In genomic region chr15:66600240-66600627, GRCh38 we compare ENCODE assay signal across 18 cellular contexts. TPM values are rescaled to one million over a fixed set of nuclear protein-coding genes. Genes with fewer than 3 reads are reported as not detected.
DNase-seq lines count a peak whose midpoint lies in the region; ATAC-seq and TF ChIP-seq lines count a peak whose summit lies in the region.
"Had no signal": no experiment of that assay in that cellular context is flagged by ENCODE, and none has a peak within 500 bp of the region (broad histone marks: within the 10 kb centered on the region; RNA-seq: fewer than 3 reads in every experiment).

No MANE protein-coding gene starts in this region.

- no peak for TF ChIP-seq POLR2A in heart left ventricle (IDR thresholded peaks at IDR 0.05)

- H3K27ac ChIP-seq in heart left ventricle, result no peak overlapping the region
- no peak overlapping the region for H3K27ac ChIP-seq in lower lobe of right lung
- H3K27ac ChIP-seq: 22Rv1 had no signal

- H3K4me3 ChIP-seq in heart left ventricle, result no peak overlapping the region
- no peak overlapping the region for H3K4me3 ChIP-seq in lower lobe of right lung
- H3K4me3 ChIP-seq: GM12878 had no signal

- no peak for TF ChIP-seq CTCF in heart left ventricle (IDR thresholded peaks at IDR 0.05)
- no peak for TF ChIP-seq CTCF in lower lobe of right lung (IDR thresholded peaks at IDR 0.05)

- DNase-seq in DMS 273 (lab: John Stamatoyannopoulos, UW; ENCODE audit: unreplicated experiment), result peak; percentile 6
- no peak for DNase-seq in DMS 273 treated with DMSO at 0.1 percent for 48 hours (lab: John Stamatoyannopoulos, UW)
- DNase-seq in heart left ventricle, result peak in 2 of 5 donors; percentile 43 to 51
- DNase-seq in cardiac septum (ENCODE audit: low spot score), result no peak
- peak; percentile 34 for DNase-seq in lower lobe of right lung
- DNase-seq in activated naive CD4-positive, alpha-beta T cell treated with anti-CD3 and anti-CD28 coated beads, Interleukin-2, amount 50 U/mL, for 16 hours, result no peak
- DNase-seq in NK-92 (lab: John Stamatoyannopoulos, UW; ENCODE audit: unreplicated experiment), result no peak
- DNase-seq: CD8-positive, alpha-beta T cell; COR-L47; DMS53; GOT3; H9 had no signal

- H3K36me3 ChIP-seq in heart left ventricle, result no peaks in the 10 kb centered on the region
- no peaks in the 10 kb centered on the region for H3K36me3 ChIP-seq in lower lobe of right lung

- WGBS in heart left ventricle, 4 donors, result 69 to 100% (median 76%) methylated on average over 3 to 4 of the region's 4 CpGs

- ATAC-seq in heart left ventricle, result peak; percentile 47 to 79 (median 61)
- ATAC-seq in lower lobe of right lung, result no peak
- ATAC-seq in GM21447 (IDR thresholded peaks at IDR 0.05; ENCODE audit: unreplicated experiment), result no peak
- ATAC-seq: CD8-positive, alpha-beta T cell; GM12878 had no signal

- H3K4me1 ChIP-seq in heart left ventricle (peaks cover 0 to 6% (median 0%) of the 10 kb centered on the region in 12 donors), lower lobe of right lung (no peaks in the 10 kb centered on the region)

- H3K27me3 ChIP-seq in heart left ventricle (no peaks in the 10 kb centered on the region), lower lobe of right lung (ENCODE audit: low read depth) (no peaks in the 10 kb centered on the region)

- intact Hi-C loops in heart left ventricle (cut with DNase I) (loop anchor here in 6 of 10 donors (5.0 kb wide), 5 partner anchors 97 to 252 kb away; partner anchors contain the start of gene SMAD6 (in 1 of the 6)), cardiac septum (cut with DNase I) (loop anchor here (5.0 kb wide), 2 partner anchors 97 to 172 kb away; no protein-coding TSS in a partner anchor), lower lobe of right lung (cut with DNase I) (loop anchor here (5.0 to 10.0 kb wide), 2 partner anchors 175 to 252 kb away; no protein-coding TSS in a partner anchor)

- H3K9me3 ChIP-seq in heart left ventricle (no peaks in the 10 kb centered on the region), lower lobe of right lung (no peaks in the 10 kb centered on the region)

RNA-seq across cellular contexts. Expression of gene LCTL, which starts 34.4 kb away (rescaled TPM):
- total RNA-seq in heart left ventricle (not detected), cardiac septum (not detected), lower lobe of right lung (not detected)
- not detected for polyA plus RNA-seq in heart left ventricle
- total RNA-seq: A673; CD8-positive, alpha-beta T cell; GM12878; HT-29 had no signal
- polyA plus RNA-seq: CD14-positive monocyte had no signal

Comparison
In these comparisons a context has a peak if more than half of its experiments do, and no peak if none do; other contexts are left out.
1. DNase-seq: peak in DMS 273 (single experiment) and lower lobe of right lung (single experiment); none in DMS 273 treated with DMSO at 0.1 percent for 48 hours (single experiment), cardiac septum (single experiment), activated naive CD4-positive, alpha-beta T cell treated with anti-CD3 and anti-CD28 coated beads, Interleukin-2, amount 50 U/mL, for 16 hours (single experiment) and NK-92 (single experiment).
2. ATAC-seq: peak in heart left ventricle (4 of 4); none in lower lobe of right lung (0 of 2) and GM21447 (single experiment).